ENCODE assay signal across 17 cellular contexts in the genomic region with DNA sequence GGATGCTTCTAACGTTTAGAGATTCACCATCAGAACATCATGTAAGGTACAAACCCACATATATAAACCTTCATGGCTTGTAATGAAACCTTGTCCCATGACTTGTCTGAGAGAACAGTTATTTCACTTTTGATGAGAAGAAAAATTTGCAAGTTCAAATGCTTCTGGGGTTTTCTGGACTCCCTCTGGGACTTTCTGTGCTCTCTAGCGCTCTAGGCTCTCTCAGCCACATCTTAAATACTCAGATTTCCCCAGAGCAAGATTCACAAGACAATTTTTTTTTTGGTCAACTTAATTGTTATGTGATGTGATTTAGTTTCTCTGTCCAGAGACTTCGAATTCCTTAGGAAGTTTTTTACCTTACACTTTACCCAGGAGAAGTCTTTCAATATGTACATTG.
DNase-seq lines count a peak whose midpoint lies in the region; ATAC-seq and TF ChIP-seq lines count a peak whose summit lies in the region.
"Had no signal": no experiment of that assay in that cellular context is flagged by ENCODE, and none has a peak within 500 bp of the region (broad histone marks: within the 10 kb centered on the region; RNA-seq: fewer than 3 reads in every experiment).

No MANE protein-coding gene starts in this region.

- DNase-seq in GM13977 (ENCODE audit: low spot score) (peak; percentile 24), NCI-H1436 treated with DMSO at 0.1 percent for 48 hours (lab: John Stamatoyannopoulos, UW) (no peak), substantia nigra (lab: John Stamatoyannopoulos, UW) (no peak)
- DNase-seq: activated CD4-positive, alpha-beta T cell treated with anti-CD3 and anti-CD28 coated beads, Interleukin-2, amount 50 U/mL, for 1 hour; DMS153; hippocampal formation; left lung; NCI-H187 treated with DMSO at 0.1 percent for 48 hours; retina; tibial artery had no signal

- TF ChIP-seq CTCF in GM13977 (IDR thresholded peaks at IDR 0.05; ENCODE audit: extremely low read depth, insufficient read depth, missing control alignments) = no peak

- no peak overlapping the region for H3K27ac ChIP-seq in substantia nigra (ENCODE audit: low read depth, low read length, poor library complexity, severe bottlenecking)
- H3K27ac ChIP-seq: epithelial cell of prostate, HL-60, left lung, tibial artery had no signal

- ATAC-seq in GM19397 (IDR thresholded peaks at IDR 0.05; ENCODE audit: unreplicated experiment) (peak; percentile 75), HG02763 (IDR thresholded peaks at IDR 0.05; ENCODE audit: unreplicated experiment) (peak; percentile 75), HG03469 (IDR thresholded peaks at IDR 0.05; ENCODE audit: unreplicated experiment) (peak; percentile 53), GM18873 (IDR thresholded peaks at IDR 0.05; ENCODE audit: low FRiP score, unreplicated experiment) (no peak), HG02840 (IDR thresholded peaks at IDR 0.05; ENCODE audit: low FRiP score, unreplicated experiment) (no peak)
- ATAC-seq: left lung had no signal

- in situ Hi-C loops in GM13977 (cut with MboI; ENCODE audit: low pct_unique_long_range_greater_than_20kb, low sequenced_read_pairs, unreplicated experiment) = no loop called here

Comparison
In these comparisons a context has a peak if more than half of its experiments do, and no peak if none do; other contexts are left out.
1. ATAC-seq: peak in GM19397 (single experiment), HG02763 (single experiment) and HG03469 (single experiment); none in GM18873 (single experiment) and HG02840 (single experiment).